ENCODE assay signal across 29 cellular contexts in the genomic region with DNA sequence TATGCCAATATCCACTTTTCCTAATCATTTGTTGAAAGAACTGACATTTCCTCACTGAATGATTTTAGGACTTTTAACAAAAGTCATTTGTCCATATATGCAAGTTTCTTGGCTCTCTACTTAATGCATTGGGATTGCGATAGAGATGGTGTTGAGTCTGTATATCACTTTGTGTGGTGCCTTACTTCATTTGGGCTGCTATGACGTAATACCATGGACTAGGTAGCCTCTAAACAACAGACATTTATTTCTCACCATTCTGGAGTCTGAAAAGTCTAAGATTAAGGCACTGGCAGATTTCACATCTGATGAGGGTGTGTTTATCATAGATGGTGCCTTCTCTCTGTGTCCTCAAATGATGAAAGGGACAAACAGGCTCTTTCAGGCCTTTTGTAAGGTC.
"Had no signal": no experiment of that assay in that cellular context is flagged by ENCODE, and none has a peak within 500 bp of the region (broad histone marks: within the 10 kb centered on the region; RNA-seq: fewer than 3 reads in every experiment).

No MANE protein-coding gene starts in this region.

- ATAC-seq: activated CD8-positive, alpha-beta memory T cell treated with anti-CD3 and anti-CD28 coated beads, Interleukin-2, amount 10 ng/mL, durations not matched to agents 7 days and 5 days; activated CD8-positive, alpha-beta T cell treated with anti-CD3 and anti-CD28 coated beads, Interleukin-2, amount 10 ng/mL, durations not matched to agents 7 days and 5 days; activated naive CD8-positive, alpha-beta T cell treated with anti-CD3 and anti-CD28 coated beads, Interleukin-2, amount 50 U/mL, for 24 hours had no signal

- H3K4me3 ChIP-seq: ascending aorta, cardiac muscle cell had no signal

- FAIRE-seq: bronchial epithelial cell, TTC549 had no signal

- H3K4me1 ChIP-seq: ascending aorta had no signal

- H3K9me3 ChIP-seq: ascending aorta had no signal

- H3K27ac ChIP-seq: ascending aorta, cardiac muscle cell, VCaP had no signal

- H3K36me3 ChIP-seq: ascending aorta, cardiac muscle cell had no signal

- H3K27me3 ChIP-seq: ascending aorta, cardiac muscle cell had no signal

- DNase-seq: activated B cell treated with CpG ODN at 0.5 μM for 24 hours; activated CD4-positive, alpha-beta memory T cell treated with anti-CD3 and anti-CD28 coated beads, Interleukin-2, amount 10 ng/mL, durations not matched to agents 7 days and 5 days; activated CD4-positive, alpha-beta T cell treated with anti-CD3 and anti-CD28 coated beads for 4 hours; activated CD4-positive, alpha-beta T cell treated with anti-CD3 and anti-CD28 coated beads, Interleukin-2, amount 10 ng/mL, durations not matched to agents 7 days and 5 days; activated CD4-positive, alpha-beta T cell treated with anti-CD3 and anti-CD28 coated beads, Interleukin-2, amount 50 U/mL, for 48 hours; activated CD4-positive, CD25-positive, alpha-beta regulatory T cell treated with anti-CD3 and anti-CD28 coated beads, Interleukin-2, amount 50 U/mL, for 72 hours; activated CD8-positive, alpha-beta memory T cell treated with anti-CD3 and anti-CD28 coated beads for 24 hours; activated CD8-positive, alpha-beta memory T cell treated with anti-CD3 and anti-CD28 coated beads, Interleukin-2, amount 10 ng/mL, durations not matched to agents 7 days and 5 days; activated CD8-positive, alpha-beta memory T cell treated with anti-CD3 and anti-CD28 coated beads, Interleukin-2, amount 50 U/mL, for 48 hours; activated CD8-positive, alpha-beta T cell treated with anti-CD3 and anti-CD28 coated beads, Interleukin-2, amount 10 ng/mL, durations not matched to agents 7 days and 5 days; activated effector memory CD4-positive, alpha-beta T cell treated with Interleukin-2 at 50 U/mL for 16 hours; activated gamma-delta T cell; activated naive CD4-positive, alpha-beta T cell treated with anti-CD3 and anti-CD28 coated beads, Interleukin-2, amount 10 ng/mL, durations not matched to agents 7 days and 5 days; activated naive CD4-positive, alpha-beta T cell treated with Interleukin-2 at 50 U/mL for 16 hours; activated naive CD8-positive, alpha-beta T cell treated with anti-CD3 and anti-CD28 coated beads, Interleukin-2, amount 10 ng/mL, durations not matched to agents 7 days and 5 days; activated naive CD8-positive, alpha-beta T cell treated with anti-CD3 and anti-CD28 coated beads, Interleukin-2, amount 50 U/mL, for 24 hours; activated T-cell treated with anti-CD3 and anti-CD28 coated beads, Interleukin-2, amount 50 U/mL, for 24 hours; activated T-cell treated with anti-CD3 and anti-CD28 coated beads, Interleukin-2, amount 50 U/mL, for 48 hours; amygdala; anterior cingulate cortex; caudate nucleus; cerebellar nuclear complex; T-helper 2 cell; T-helper 9 cell had no signal
